ENCODE assay signal across 8 cellular contexts in the genomic region with DNA sequence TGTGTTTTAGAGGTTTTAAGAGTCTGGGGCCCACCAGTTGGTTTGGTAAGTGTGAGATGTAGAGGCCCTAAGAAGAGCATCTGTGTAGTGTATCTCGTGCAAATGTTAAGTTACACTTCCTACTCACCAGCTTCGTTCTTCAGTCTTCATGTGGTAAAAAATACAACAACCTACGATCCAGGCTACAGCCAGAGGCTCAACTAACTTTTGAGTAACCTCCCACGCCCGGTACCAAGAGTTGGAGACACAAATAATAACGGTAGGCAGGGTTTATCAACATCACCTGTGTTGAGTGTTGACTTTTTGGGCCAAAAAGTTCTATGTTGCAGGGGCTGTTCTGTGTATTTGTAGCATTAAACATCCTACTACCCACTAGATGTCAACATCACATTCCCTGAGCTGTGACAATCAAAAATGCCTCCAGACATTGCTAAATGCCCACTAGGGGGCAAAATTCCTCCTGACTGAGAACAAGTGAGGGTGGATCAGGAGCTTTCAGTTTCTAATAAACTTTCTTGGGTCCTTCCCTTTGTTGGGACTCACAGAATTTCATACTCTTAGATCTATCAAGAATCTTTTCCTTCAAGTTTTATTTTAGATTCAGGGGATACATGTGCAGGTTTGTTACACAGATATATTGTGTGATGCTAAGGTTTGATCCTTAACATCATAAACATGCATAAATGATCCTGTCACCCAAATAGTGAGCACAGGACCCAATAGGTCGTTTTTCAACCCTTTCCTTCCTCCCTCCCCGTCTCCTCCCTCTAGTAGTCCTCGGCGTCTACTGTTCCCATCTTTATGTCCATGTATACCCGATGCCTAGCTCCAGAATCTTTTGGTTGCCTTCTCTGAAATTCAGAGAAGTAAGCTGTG.
DNase-seq lines count a peak whose midpoint lies in the region; TF ChIP-seq lines count a peak whose summit lies in the region.

No MANE protein-coding gene starts in this region.

- H3K36me3 ChIP-seq in HAP-1 (replicated peaks) (no peaks in the 10 kb centered on the region), brain microvascular endothelial cell (replicated peaks) (no peaks in the 10 kb centered on the region)

- no peaks in the 10 kb centered on the region for H3K27me3 ChIP-seq in HAP-1 (ENCODE audit: low read depth)
- no peaks in the 10 kb centered on the region for H3K27me3 ChIP-seq in brain microvascular endothelial cell (replicated peaks)

- no peaks in the 10 kb centered on the region for H3K9me3 ChIP-seq in HAP-1

- DNase-seq in NCI-H526 (lab: John Stamatoyannopoulos, UW) (peak; percentile 48 to 69), NCI-H526 treated with DMSO at 0.1 percent for 48 hours (lab: John Stamatoyannopoulos, UW) (no peak), HAP-1 (ENCODE audit: low spot score in 2 of 2) (peak; percentile 74 to 75), LNCaP clone FGC (ENCODE audit: low read depth) (no peak), T-helper 1 cell (peak; percentile 10 to 60 (median 34)), brain microvascular endothelial cell (peak; percentile 67), inferior parietal cortex (ENCODE audit: extremely low spot score) (peak; percentile 90)
- peak; percentile 22 to 55 for DNase-seq in stimulated activated CD4-positive, alpha-beta T cell treated with anti-CD3 and anti-CD28 coated beads, Interleukin-2, amount 100 ng/mL, for 24 hours

- H3K4me3 ChIP-seq in HAP-1 (no peak overlapping the region), LNCaP clone FGC (ENCODE audit: low read depth, low read length) (no peak overlapping the region), brain microvascular endothelial cell (ENCODE audit: low read depth, low read length) (no peak overlapping the region)

- TF ChIP-seq CTCF in LNCaP clone FGC (IDR thresholded peaks at IDR 0.05; ENCODE audit: control insufficient read depth, extremely low read depth, insufficient read depth) (peak; percentile 79), brain microvascular endothelial cell (IDR thresholded peaks at IDR 0.05; ENCODE audit: low read depth, low read length, missing control alignments) (peak; percentile 86)

- no peaks in the 10 kb centered on the region for H3K4me1 ChIP-seq in HAP-1

- in situ Hi-C loops in HAP-1 (cut with MboI; ENCODE audit: low sequenced_read_pairs): loop anchor here (10.0 kb wide), 1 partner anchor 94 kb away; the partner anchor contains the start of gene SLC2A13
- in situ Hi-C loops in brain microvascular endothelial cell (cut with HindIII; ENCODE audit: low pct_ligation_motif_present, low sequenced_read_pairs): no loop called here

- no peak overlapping the region for H3K27ac ChIP-seq in brain microvascular endothelial cell

Comparison
In these comparisons a context has a peak if more than half of its experiments do, and no peak if none do; other contexts are left out.
1. DNase-seq: peak in NCI-H526 (2 of 2), HAP-1 (2 of 2), T-helper 1 cell (5 of 5), brain microvascular endothelial cell (single experiment), inferior parietal cortex (single experiment) and stimulated activated CD4-positive, alpha-beta T cell treated with anti-CD3 and anti-CD28 coated beads, Interleukin-2, amount 100 ng/mL, for 24 hours (2 of 2); none in NCI-H526 treated with DMSO at 0.1 percent for 48 hours (single experiment) and LNCaP clone FGC (single experiment).